ENCODE assay signal across 26 cellular contexts in genomic region chr3:17292556-17292955, GRCh38.
DNase-seq lines count a peak whose midpoint lies in the region; ATAC-seq, FAIRE-seq and TF ChIP-seq lines count a peak whose summit lies in the region.
"Had no signal": no experiment of that assay in that cellular context is flagged by ENCODE, and none has a peak within 500 bp of the region (broad histone marks: within the 10 kb centered on the region; RNA-seq: fewer than 3 reads in every experiment).

No MANE protein-coding gene starts in this region.

- no peaks in the 10 kb centered on the region for H3K9me3 ChIP-seq in astrocyte (ENCODE audit: insufficient read depth, low read depth, low read length)
- no peaks in the 10 kb centered on the region for H3K9me3 ChIP-seq in naive thymus-derived CD4-positive, alpha-beta T cell (ENCODE audit: control insufficient read depth in 2 of 3, low read length in 3 of 3)
- H3K9me3 ChIP-seq: A549, BE2C had no signal

- H3K4me2 ChIP-seq in astrocyte (ENCODE audit: low read length): no peak overlapping the region
- H3K4me2 ChIP-seq: A549; BLaER1 treated with 17β-estradiol and CSF1 and Interleukin-3, amounts not matched to agents 10 nM and 100 nM; GM23338 had no signal

- no peak overlapping the region for H3K4me3 ChIP-seq in astrocyte (ENCODE audit: insufficient read depth, low read depth, low read length)
- no peak overlapping the region for H3K4me3 ChIP-seq in naive thymus-derived CD4-positive, alpha-beta T cell (ENCODE audit: low read length)
- H3K4me3 ChIP-seq: A549; BLaER1 treated with 17β-estradiol and CSF1 and Interleukin-3, amounts not matched to agents 10 nM and 100 nM; GM23338 had no signal

- H3K4me1 ChIP-seq in astrocyte (ENCODE audit: insufficient read depth, low read length): no peaks in the 10 kb centered on the region
- H3K4me1 ChIP-seq in naive thymus-derived CD4-positive, alpha-beta T cell (ENCODE audit: control insufficient read depth in 2 of 2, insufficient read depth in 2 of 2, low read length in 2 of 2): no peaks in the 10 kb centered on the region
- H3K4me1 ChIP-seq: A549; BE2C; BLaER1 treated with 17β-estradiol and CSF1 and Interleukin-3, amounts not matched to agents 10 nM and 100 nM had no signal

- H3K36me3 ChIP-seq in astrocyte (ENCODE audit: insufficient read depth, low read length): no peaks in the 10 kb centered on the region
- H3K36me3 ChIP-seq in naive thymus-derived CD4-positive, alpha-beta T cell (ENCODE audit: control insufficient read depth in 2 of 3, insufficient read depth in 3 of 3, low read length in 3 of 3): no peaks in the 10 kb centered on the region
- H3K36me3 ChIP-seq: BE2C had no signal

- H3K9ac ChIP-seq in astrocyte (ENCODE audit: low read length): no peak overlapping the region
- H3K9ac ChIP-seq: BLaER1 treated with 17β-estradiol and CSF1 and Interleukin-3, amounts not matched to agents 10 nM and 100 nM had no signal

- no peaks in the 10 kb centered on the region for H4K20me1 ChIP-seq in astrocyte (ENCODE audit: insufficient read depth, low read length)
- H4K20me1 ChIP-seq: BLaER1 treated with 17β-estradiol and CSF1 and Interleukin-3, amounts not matched to agents 10 nM and 100 nM had no signal

- POLR2A ChIA-PET in naive thymus-derived CD4-positive, alpha-beta T cell (lab: Charles Lee): no interaction called here

- CTCF ChIA-PET in naive thymus-derived CD4-positive, alpha-beta T cell (lab: Charles Lee): interaction anchor here (0.9 kb wide), 1 partner anchor 692 kb away, joined by 4 read pairs; no protein-coding TSS in a partner anchor

- H3K9me3 Mint-ChIP-seq in astrocyte (ENCODE audit: unreplicated experiment): no peaks in the 10 kb centered on the region
- H3K9me3 Mint-ChIP-seq in naive thymus-derived CD4-positive, alpha-beta T cell: no peaks in the 10 kb centered on the region
- no peaks in the 10 kb centered on the region for H3K9me3 Mint-ChIP-seq in activated T-cell treated with anti-CD3 and anti-CD28 coated beads, Interleukin-2, amount 50 U/mL, for 24 hours
- H3K9me3 Mint-ChIP-seq: CD14-positive monocyte; CD4-positive, alpha-beta T cell; CD8-positive, alpha-beta memory T cell; GM23338; H9; HFFc6 had no signal

- no peaks in the 10 kb centered on the region for H3K27me3 Mint-ChIP-seq in astrocyte (ENCODE audit: low read depth, unreplicated experiment)
- H3K27me3 Mint-ChIP-seq in naive thymus-derived CD4-positive, alpha-beta T cell: no peaks in the 10 kb centered on the region
- H3K27me3 Mint-ChIP-seq in activated T-cell treated with anti-CD3 and anti-CD28 coated beads, Interleukin-2, amount 50 U/mL, for 24 hours: no peaks in the 10 kb centered on the region
- H3K27me3 Mint-ChIP-seq: CD4-positive, alpha-beta T cell; CD8-positive, alpha-beta memory T cell had no signal

- no peak for ATAC-seq in naive thymus-derived CD4-positive, alpha-beta T cell
- no peak for ATAC-seq in HG02571 (IDR thresholded peaks at IDR 0.05; ENCODE audit: unreplicated experiment)
- ATAC-seq: A549, GM23338 had no signal

- no peak overlapping the region for H3K27ac Mint-ChIP-seq in astrocyte (ENCODE audit: unreplicated experiment)
- no peak overlapping the region for H3K27ac Mint-ChIP-seq in naive thymus-derived CD4-positive, alpha-beta T cell
- no peak overlapping the region for H3K27ac Mint-ChIP-seq in activated T-cell treated with anti-CD3 and anti-CD28 coated beads, Interleukin-2, amount 50 U/mL, for 24 hours
- H3K27ac Mint-ChIP-seq: CD14-positive monocyte; CD4-positive, alpha-beta T cell; CD8-positive, alpha-beta memory T cell; GM23338; H9; HFFc6 had no signal

- no peak overlapping the region for H3K4me3 Mint-ChIP-seq in astrocyte (ENCODE audit: unreplicated experiment)
- no peak overlapping the region for H3K4me3 Mint-ChIP-seq in naive thymus-derived CD4-positive, alpha-beta T cell
- no peak overlapping the region for H3K4me3 Mint-ChIP-seq in activated T-cell treated with anti-CD3 and anti-CD28 coated beads, Interleukin-2, amount 50 U/mL, for 24 hours
- H3K4me3 Mint-ChIP-seq: CD14-positive monocyte; CD4-positive, alpha-beta T cell; CD8-positive, alpha-beta memory T cell; GM23338; H9; HFFc6 had no signal

- FAIRE-seq in GM19239 (lab: Jason Lieb, UNC) (peak; percentile 42), astrocyte (lab: Jason Lieb, UNC) (no peak)
- FAIRE-seq: A549, GM12891 had no signal

- H2AFZ ChIP-seq in astrocyte (ENCODE audit: low read depth, low read length): no peak overlapping the region
- H2AFZ ChIP-seq: GM23338 had no signal

- H3K79me2 ChIP-seq in astrocyte (ENCODE audit: insufficient read depth, low read length): no peaks in the 10 kb centered on the region

- intact Hi-C loops in naive thymus-derived CD4-positive, alpha-beta T cell (cut with micrococcal nuclease): no loop called here

- H3K27me3 ChIP-seq in astrocyte (ENCODE audit: insufficient read depth, low read length): no peaks in the 10 kb centered on the region
- H3K27me3 ChIP-seq in naive thymus-derived CD4-positive, alpha-beta T cell (ENCODE audit: control insufficient read depth in 2 of 2, insufficient read depth in 2 of 2, low read length in 2 of 2): no peaks in the 10 kb centered on the region
- H3K27me3 ChIP-seq: BE2C; BLaER1 treated with 17β-estradiol and CSF1 and Interleukin-3, amounts not matched to agents 10 nM and 100 nM had no signal

- H3K4me1 Mint-ChIP-seq in astrocyte (ENCODE audit: low read depth, unreplicated experiment): no peaks in the 10 kb centered on the region
- H3K4me1 Mint-ChIP-seq in naive thymus-derived CD4-positive, alpha-beta T cell: peaks cover 0 to 5% (median 0%) of the 10 kb centered on the region in 7 donors
- no peaks in the 10 kb centered on the region for H3K4me1 Mint-ChIP-seq in activated T-cell treated with anti-CD3 and anti-CD28 coated beads, Interleukin-2, amount 50 U/mL, for 24 hours (ENCODE audit: low read depth)
- H3K4me1 Mint-ChIP-seq: CD14-positive monocyte, GM23338, H9 had no signal

- no peak for TF ChIP-seq CTCF in astrocyte (IDR thresholded peaks at IDR 0.05; ENCODE audit: insufficient read depth, low read depth, low read length)

- H3K27ac ChIP-seq in astrocyte (ENCODE audit: low read depth, low read length): no peak overlapping the region
- H3K27ac ChIP-seq in naive thymus-derived CD4-positive, alpha-beta T cell (ENCODE audit: low read depth, low read length): no peak overlapping the region
- H3K27ac ChIP-seq: A549; BLaER1 treated with 17β-estradiol and CSF1 and Interleukin-3, amounts not matched to agents 10 nM and 100 nM had no signal

- no peaks in the 10 kb centered on the region for H3K36me3 Mint-ChIP-seq in astrocyte (ENCODE audit: low read depth, unreplicated experiment)
- H3K36me3 Mint-ChIP-seq in naive thymus-derived CD4-positive, alpha-beta T cell: peaks cover 5 to 40% (median 14%) of the 10 kb centered on the region in 5 donors
- peaks cover 33% of the 10 kb centered on the region for H3K36me3 Mint-ChIP-seq in activated T-cell treated with anti-CD3 and anti-CD28 coated beads, Interleukin-2, amount 50 U/mL, for 24 hours (ENCODE audit: low read depth)

- no peak for DNase-seq in GM19239 (ENCODE audit: insufficient read length, low spot score)
- DNase-seq in NCI-H69 (lab: John Stamatoyannopoulos, UW): peak; percentile 66
- DNase-seq in astrocyte (ENCODE audit: low read depth): peak; percentile 36
- DNase-seq in renal cortical epithelial cell (ENCODE audit: low read depth): peak; percentile 34
- DNase-seq in naive thymus-derived CD4-positive, alpha-beta T cell: no peak
- DNase-seq in activated T-cell treated with anti-CD3 and anti-CD28 coated beads, Interleukin-2, amount 50 U/mL, for 24 hours: no peak
- no peak for DNase-seq in HCEC 1CT
- DNase-seq: 8988T; ACHN; AML-193; BE2C; Calu3; CD4-positive, alpha-beta T cell; CD8-positive, alpha-beta memory T cell; COR-L47; DMS53; DMS79 treated with DMSO at 0.1 percent for 48 hours; GF-D8; H9; HFFc6 had no signal

Comparison
In these comparisons a context has a peak if more than half of its experiments do, and no peak if none do; other contexts are left out.
1. DNase-seq: peak in NCI-H69 (single experiment), astrocyte (single experiment) and renal cortical epithelial cell (single experiment); none in GM19239 (single experiment), naive thymus-derived CD4-positive, alpha-beta T cell (0 of 9), activated T-cell treated with anti-CD3 and anti-CD28 coated beads, Interleukin-2, amount 50 U/mL, for 24 hours (single experiment) and HCEC 1CT (single experiment).